Comparison of ENCODE assay signal across 10 cellular contexts in the genomic region with DNA sequence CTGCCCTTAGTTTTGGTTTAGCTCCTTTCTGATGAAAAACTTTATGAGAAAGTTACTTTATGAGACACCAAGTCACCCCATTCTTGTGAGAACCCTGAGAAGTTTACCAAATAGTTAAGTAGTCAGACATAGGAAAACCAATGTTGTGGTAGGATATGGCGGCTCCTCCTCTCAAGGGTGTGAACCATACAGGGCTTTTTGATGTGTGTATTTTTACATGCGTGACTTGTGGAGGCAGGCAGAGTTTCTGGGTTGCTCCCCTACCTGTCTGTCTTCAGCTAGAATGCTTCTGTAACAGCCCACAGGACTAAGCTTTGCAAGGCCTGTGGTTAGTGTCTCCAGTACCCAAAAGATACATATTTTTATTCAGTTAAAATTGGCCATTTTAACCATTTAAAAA. TPM values are rescaled to one million over a fixed set of nuclear protein-coding genes. Genes with fewer than 3 reads are reported as not detected.
DNase-seq lines count a peak whose midpoint lies in the region; ATAC-seq and TF ChIP-seq lines count a peak whose summit lies in the region.
"Had no signal": no experiment of that assay in that cellular context is flagged by ENCODE, and none has a peak within 500 bp of the region (broad histone marks: within the 10 kb centered on the region; RNA-seq: fewer than 3 reads in every experiment).

No MANE protein-coding gene starts in this region.

- POLR2A ChIA-PET in HEK293T (lab: Yijun Ruan, JAX) = interaction anchor here (1.0 kb wide), 1 partner anchor 19 kb away, joined by 5 read pairs; the partner anchor contains the start of gene UBAC2

- peaks cover 22% of the 10 kb centered on the region for H3K36me3 Mint-ChIP-seq in effector memory CD8-positive, alpha-beta T cell (ENCODE audit: insufficient read depth)

- no peaks in the 10 kb centered on the region for H3K27me3 ChIP-seq in upper lobe of right lung

- no peak for TF ChIP-seq CTCF in upper lobe of right lung (IDR thresholded peaks at IDR 0.05)

- peak overlapping the region; percentile 94 to 96 for H3K27ac Mint-ChIP-seq in effector memory CD8-positive, alpha-beta T cell

- intact Hi-C loops in upper lobe of right lung (cut with DNase I) = no loop called here

- H3K4me3 Mint-ChIP-seq in effector memory CD8-positive, alpha-beta T cell = peak overlapping the region; percentile 86 to 88

- ATAC-seq in effector memory CD8-positive, alpha-beta T cell (replicated peaks) = peak; percentile 80
- ATAC-seq in upper lobe of right lung = peak; percentile 46

- peak; percentile 63 for DNase-seq in stimulated activated CD4-positive, alpha-beta T cell treated with anti-CD3 and anti-CD28 coated beads, Interleukin-15, amount 100 ng/mL, for 24 hours
- DNase-seq in stimulated activated CD4-positive, alpha-beta T cell treated with anti-CD3 and anti-CD28 coated beads, Interleukin-12 subunit alpha, Interleukin-12 subunit beta, amount 100 ng/mL, for 4 hours = no peak
- DNase-seq in T-helper 22 cell (ENCODE audit: low read depth) = peak; percentile 54
- peak; percentile 64 to 67 (median 67) for DNase-seq in effector memory CD8-positive, alpha-beta T cell
- DNase-seq in upper lobe of right lung = no peak
- no peak for DNase-seq in NCI-H82 treated with DMSO at 0.1 percent for 48 hours (lab: John Stamatoyannopoulos, UW; ENCODE audit: unreplicated experiment)
- no peak for DNase-seq in HEK293T (ENCODE audit: extremely low spot score)
- DNase-seq in NCI-H2107 treated with DMSO at 0.1 percent for 48 hours (lab: John Stamatoyannopoulos, UW; ENCODE audit: unreplicated experiment) = no peak
- DNase-seq: SIG-M5 had no signal

- peaks cover 66 to 83% of the 10 kb centered on the region in 2 donors for H3K4me1 Mint-ChIP-seq in effector memory CD8-positive, alpha-beta T cell (ENCODE audit: low read depth in 2 of 2)

- H3K4me3 ChIP-seq in upper lobe of right lung = no peak overlapping the region
- H3K4me3 ChIP-seq: coronary artery had no signal

- no peaks in the 10 kb centered on the region for H3K36me3 ChIP-seq in upper lobe of right lung

- no peaks in the 10 kb centered on the region for H3K9me3 ChIP-seq in upper lobe of right lung

- CTCF ChIA-PET in HEK293T (lab: Yijun Ruan, JAX) = interaction anchor here (0.7 to 1.8 kb wide), 2 partner anchors 17 to 1079 kb away, joined by 3 to 4 read pairs; no protein-coding TSS in a partner anchor

- peaks cover 43% of the 10 kb centered on the region for H3K4me1 ChIP-seq in upper lobe of right lung

- no peak overlapping the region for H3K27ac ChIP-seq in upper lobe of right lung
- H3K27ac ChIP-seq: coronary artery had no signal

- H3K27me3 Mint-ChIP-seq in effector memory CD8-positive, alpha-beta T cell = no peaks in the 10 kb centered on the region

- H3K9me3 Mint-ChIP-seq in effector memory CD8-positive, alpha-beta T cell = no peaks in the 10 kb centered on the region

TF ChIP-seq in HEK293T, 16 proteins besides CTCF, POLR2A, EP300 and RAD21:
- TF ChIP-seq LEF1 (IDR thresholded peaks at IDR 0.05; ENCODE audit: borderline replicate concordance) (no peak), PKNOX1 (IDR thresholded peaks at IDR 0.05) (no peak), SP1 (IDR thresholded peaks at IDR 0.05) (no peak), CTBP1 (IDR thresholded peaks at IDR 0.05; ENCODE audit: borderline replicate concordance) (no peak), FOXK2 (IDR thresholded peaks at IDR 0.05) (no peak), L3MBTL2 (conservative IDR thresholded peaks at IDR 0.05) (no peak), FOXM1 (IDR thresholded peaks at IDR 0.05; ENCODE audit: borderline replicate concordance) (no peak), ZNF384 (IDR thresholded peaks at IDR 0.05) (no peak), BHLHE40 (IDR thresholded peaks at IDR 0.05; ENCODE audit: borderline replicate concordance) (no peak), ARNT (IDR thresholded peaks at IDR 0.05) (no peak), FOXA1 (IDR thresholded peaks at IDR 0.05) (no peak), SUZ12 (IDR thresholded peaks at IDR 0.05) (no peak), NFRKB (IDR thresholded peaks at IDR 0.05) (no peak), ELF4 (IDR thresholded peaks at IDR 0.05) (no peak)

RNA-seq across cellular contexts. Expression of gene UBAC2, which starts 18.3 kb away (rescaled TPM):
- 50.2 TPM for total RNA-seq in upper lobe of right lung

RNA-seq across cellular contexts. Expression of gene GPR18, which starts 39.2 kb away (rescaled TPM):
- 0.58 TPM for total RNA-seq in upper lobe of right lung

Comparison
In these comparisons a context has a peak if more than half of its experiments do, and no peak if none do; other contexts are left out.
1. DNase-seq: peak in stimulated activated CD4-positive, alpha-beta T cell treated with anti-CD3 and anti-CD28 coated beads, Interleukin-15, amount 100 ng/mL, for 24 hours (single experiment), T-helper 22 cell (single experiment) and effector memory CD8-positive, alpha-beta T cell (3 of 3); none in stimulated activated CD4-positive, alpha-beta T cell treated with anti-CD3 and anti-CD28 coated beads, Interleukin-12 subunit alpha, Interleukin-12 subunit beta, amount 100 ng/mL, for 4 hours (single experiment), upper lobe of right lung (single experiment), NCI-H82 treated with DMSO at 0.1 percent for 48 hours (single experiment), HEK293T (single experiment) and NCI-H2107 treated with DMSO at 0.1 percent for 48 hours (single experiment).